Comparison of ENCODE assay signal across 1 cellular context in the genomic region with DNA sequence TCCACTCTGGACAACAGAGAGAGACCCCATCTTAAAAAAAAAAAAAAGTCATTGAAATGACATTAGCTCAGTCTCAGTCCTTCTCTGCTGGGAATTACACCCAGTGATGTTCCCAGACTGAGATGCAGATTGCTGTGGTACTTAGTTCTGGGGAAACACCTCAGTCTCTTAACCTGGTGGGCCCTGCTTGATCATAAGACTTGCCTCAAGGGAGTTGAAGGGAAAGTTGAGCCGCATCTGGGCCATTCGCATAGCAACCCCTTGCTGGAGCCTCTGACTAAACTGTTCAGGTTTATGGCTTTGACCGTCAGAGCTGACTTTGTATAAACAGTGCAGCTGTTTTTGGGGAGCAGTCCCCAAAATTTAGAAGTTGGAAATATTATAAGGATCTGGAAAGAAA.
TF ChIP-seq lines count a peak whose summit lies in the region.

No MANE protein-coding gene starts in this region.

TF ChIP-seq in WTC11, 78 proteins besides CTCF, POLR2A, EP300 and RAD21 (continued from another document):
- TF ChIP-seq, protein P1, sequence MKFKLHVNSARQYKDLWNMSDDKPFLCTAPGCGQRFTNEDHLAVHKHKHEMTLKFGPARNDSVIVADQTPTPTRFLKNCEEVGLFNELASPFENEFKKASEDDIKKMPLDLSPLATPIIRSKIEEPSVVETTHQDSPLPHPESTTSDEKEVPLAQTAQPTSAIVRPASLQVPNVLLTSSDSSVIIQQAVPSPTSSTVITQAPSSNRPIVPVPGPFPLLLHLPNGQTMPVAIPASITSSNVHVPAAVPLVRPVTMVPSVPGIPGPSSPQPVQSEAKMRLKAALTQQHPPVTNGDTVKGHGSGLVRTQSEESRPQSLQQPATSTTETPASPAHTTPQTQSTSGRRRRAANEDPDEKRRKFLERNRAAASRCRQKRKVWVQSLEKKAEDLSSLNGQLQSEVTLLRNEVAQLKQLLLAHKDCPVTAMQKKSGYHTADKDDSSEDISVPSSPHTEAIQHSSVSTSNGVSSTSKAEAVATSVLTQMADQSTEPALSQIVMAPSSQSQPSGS (CRISPR knock-in tag; IDR thresholded peaks at IDR 0.05; ENCODE audit: borderline replicate concordance, low read depth): no peak
- TF ChIP-seq SP1 (CRISPR knock-in tag; conservative IDR thresholded peaks at IDR 0.05) (no peak), GTF2I (CRISPR knock-in tag; conservative IDR thresholded peaks at IDR 0.05) (no peak)
